ENCODE assay signal across 1 cellular context in genomic region chr2:264493-265468, GRCh38.
TF ChIP-seq lines count a peak whose summit lies in the region.

Gene ACP1 (plus strand): TSS chr2:264947. CDS start chr2:264965, 18 bp downstream.

TF ChIP-seq in HepG2, 621 proteins besides CTCF, POLR2A, EP300 and RAD21 (continued from another document and continues in another):
- TF ChIP-seq ZNF362 (CRISPR knock-in tag; IDR thresholded peaks at IDR 0.05; ENCODE audit: borderline replicate concordance) (no peak), BCLAF1 (IDR thresholded peaks at IDR 0.05) (no peak), ZC3H13 (CRISPR knock-in tag; IDR thresholded peaks at IDR 0.05) (no peak; the same call in 1 of the 2 replicates), SIX4 (CRISPR knock-in tag; IDR thresholded peaks at IDR 0.05) (peak; percentile 58; the same call in 1 of the 2 replicates), RORA (CRISPR knock-in tag; IDR thresholded peaks at IDR 0.05) (no peak), EZH2 (conservative IDR thresholded peaks at IDR 0.05; ENCODE audit: low read depth, low read length) (no peak), ZNF558 (CRISPR knock-in tag; IDR thresholded peaks at IDR 0.05; ENCODE audit: borderline replicate concordance) (peak; percentile 81; the same call in 1 of the 2 replicates), ZSCAN31 (CRISPR knock-in tag; IDR thresholded peaks at IDR 0.05; ENCODE audit: low read depth) (peak; percentile 65; the same call in 1 of the 2 replicates), SYNCRIP (IDR thresholded peaks at IDR 0.05; ENCODE audit: insufficient read depth, low read depth, low read length) (no peak), HOXA9 (CRISPR knock-in tag; IDR thresholded peaks at IDR 0.05; ENCODE audit: borderline replicate concordance) (peak; percentile 13; the same call in 1 of the 2 replicates), KDM5B (CRISPR knock-in tag; IDR thresholded peaks at IDR 0.05; ENCODE audit: borderline replicate concordance) (peak; percentile 95), BRD4 (CRISPR knock-in tag; IDR thresholded peaks at IDR 0.05) (peak; percentile 95), PAX8 (CRISPR knock-in tag; IDR thresholded peaks at IDR 0.05; ENCODE audit: borderline replicate concordance) (0 out of 2 replicates have a peak, but pooled peaks have one; percentile 28), HNF4G (IDR thresholded peaks at IDR 0.05; ENCODE audit: borderline replicate concordance, low read depth, low read length) (0 out of 2 replicates have a peak, but pooled peaks have one; percentile 6), HNF4G (CRISPR knock-in tag; IDR thresholded peaks at IDR 0.05; ENCODE audit: borderline replicate concordance, low read depth) (peak; percentile 42; the same call in 1 of the 2 replicates), HOMEZ (CRISPR knock-in tag; IDR thresholded peaks at IDR 0.05; ENCODE audit: low read depth) (peak; percentile 40; the same call in 1 of the 2 replicates), ATM (IDR thresholded peaks at IDR 0.05; ENCODE audit: borderline replicate concordance) (no peak), DDIT3 (CRISPR knock-in tag; IDR thresholded peaks at IDR 0.05) (no peak), KLF11 (CRISPR knock-in tag; IDR thresholded peaks at IDR 0.05) (0 out of 2 replicates have a peak, but pooled peaks have one; percentile 10), ZNF30 (CRISPR knock-in tag; IDR thresholded peaks at IDR 0.05) (no peak), ZNF883 (CRISPR knock-in tag; IDR thresholded peaks at IDR 0.05; ENCODE audit: not compliant biosample characterization) (peak; percentile 70), ZSCAN30 (CRISPR knock-in tag; IDR thresholded peaks at IDR 0.05) (peak; percentile 62; the same call in 1 of the 2 replicates), HNRNPK (IDR thresholded peaks at IDR 0.05; ENCODE audit: low read depth, low read length, poor library complexity, severe bottlenecking) (peak; percentile 91), ZNF275 (CRISPR knock-in tag; IDR thresholded peaks at IDR 0.05; ENCODE audit: borderline replicate concordance) (peak; percentile 99; the same call in 1 of the 2 replicates), KLF9 (CRISPR knock-in tag; IDR thresholded peaks at IDR 0.05; ENCODE audit: low read depth) (no peak)
- TF ChIP-seq, protein P1, sequence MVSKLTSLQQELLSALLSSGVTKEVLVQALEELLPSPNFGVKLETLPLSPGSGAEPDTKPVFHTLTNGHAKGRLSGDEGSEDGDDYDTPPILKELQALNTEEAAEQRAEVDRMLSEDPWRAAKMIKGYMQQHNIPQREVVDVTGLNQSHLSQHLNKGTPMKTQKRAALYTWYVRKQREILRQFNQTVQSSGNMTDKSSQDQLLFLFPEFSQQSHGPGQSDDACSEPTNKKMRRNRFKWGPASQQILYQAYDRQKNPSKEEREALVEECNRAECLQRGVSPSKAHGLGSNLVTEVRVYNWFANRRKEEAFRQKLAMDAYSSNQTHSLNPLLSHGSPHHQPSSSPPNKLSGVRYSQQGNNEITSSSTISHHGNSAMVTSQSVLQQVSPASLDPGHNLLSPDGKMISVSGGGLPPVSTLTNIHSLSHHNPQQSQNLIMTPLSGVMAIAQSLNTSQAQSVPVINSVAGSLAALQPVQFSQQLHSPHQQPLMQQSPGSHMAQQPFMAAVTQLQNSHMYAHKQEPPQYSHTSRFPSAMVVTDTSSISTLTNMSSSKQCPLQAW (CRISPR knock-in tag; IDR thresholded peaks at IDR 0.05): peak; percentile 82
- TF ChIP-seq, protein P2, sequence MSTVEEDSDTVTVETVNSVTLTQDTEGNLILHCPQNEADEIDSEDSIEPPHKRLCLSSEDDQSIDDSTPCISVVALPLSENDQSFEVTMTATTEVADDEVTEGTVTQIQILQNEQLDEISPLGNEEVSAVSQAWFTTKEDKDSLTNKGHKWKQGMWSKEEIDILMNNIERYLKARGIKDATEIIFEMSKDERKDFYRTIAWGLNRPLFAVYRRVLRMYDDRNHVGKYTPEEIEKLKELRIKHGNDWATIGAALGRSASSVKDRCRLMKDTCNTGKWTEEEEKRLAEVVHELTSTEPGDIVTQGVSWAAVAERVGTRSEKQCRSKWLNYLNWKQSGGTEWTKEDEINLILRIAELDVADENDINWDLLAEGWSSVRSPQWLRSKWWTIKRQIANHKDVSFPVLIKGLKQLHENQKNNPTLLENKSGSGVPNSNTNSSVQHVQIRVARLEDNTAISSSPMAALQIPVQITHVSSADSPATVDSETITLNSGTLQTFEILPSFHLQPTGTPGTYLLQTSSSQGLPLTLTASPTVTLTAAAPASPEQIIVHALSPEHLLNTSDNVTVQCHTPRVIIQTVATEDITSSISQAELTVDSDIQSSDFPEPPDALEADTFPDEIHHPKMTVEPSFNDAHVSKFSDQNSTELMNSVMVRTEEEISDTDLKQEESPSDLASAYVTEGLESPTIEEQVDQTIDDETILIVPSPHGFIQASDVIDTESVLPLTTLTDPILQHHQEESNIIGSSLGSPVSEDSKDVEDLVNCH (CRISPR knock-in tag; IDR thresholded peaks at IDR 0.05): no peak
- TF ChIP-seq, protein P3, sequence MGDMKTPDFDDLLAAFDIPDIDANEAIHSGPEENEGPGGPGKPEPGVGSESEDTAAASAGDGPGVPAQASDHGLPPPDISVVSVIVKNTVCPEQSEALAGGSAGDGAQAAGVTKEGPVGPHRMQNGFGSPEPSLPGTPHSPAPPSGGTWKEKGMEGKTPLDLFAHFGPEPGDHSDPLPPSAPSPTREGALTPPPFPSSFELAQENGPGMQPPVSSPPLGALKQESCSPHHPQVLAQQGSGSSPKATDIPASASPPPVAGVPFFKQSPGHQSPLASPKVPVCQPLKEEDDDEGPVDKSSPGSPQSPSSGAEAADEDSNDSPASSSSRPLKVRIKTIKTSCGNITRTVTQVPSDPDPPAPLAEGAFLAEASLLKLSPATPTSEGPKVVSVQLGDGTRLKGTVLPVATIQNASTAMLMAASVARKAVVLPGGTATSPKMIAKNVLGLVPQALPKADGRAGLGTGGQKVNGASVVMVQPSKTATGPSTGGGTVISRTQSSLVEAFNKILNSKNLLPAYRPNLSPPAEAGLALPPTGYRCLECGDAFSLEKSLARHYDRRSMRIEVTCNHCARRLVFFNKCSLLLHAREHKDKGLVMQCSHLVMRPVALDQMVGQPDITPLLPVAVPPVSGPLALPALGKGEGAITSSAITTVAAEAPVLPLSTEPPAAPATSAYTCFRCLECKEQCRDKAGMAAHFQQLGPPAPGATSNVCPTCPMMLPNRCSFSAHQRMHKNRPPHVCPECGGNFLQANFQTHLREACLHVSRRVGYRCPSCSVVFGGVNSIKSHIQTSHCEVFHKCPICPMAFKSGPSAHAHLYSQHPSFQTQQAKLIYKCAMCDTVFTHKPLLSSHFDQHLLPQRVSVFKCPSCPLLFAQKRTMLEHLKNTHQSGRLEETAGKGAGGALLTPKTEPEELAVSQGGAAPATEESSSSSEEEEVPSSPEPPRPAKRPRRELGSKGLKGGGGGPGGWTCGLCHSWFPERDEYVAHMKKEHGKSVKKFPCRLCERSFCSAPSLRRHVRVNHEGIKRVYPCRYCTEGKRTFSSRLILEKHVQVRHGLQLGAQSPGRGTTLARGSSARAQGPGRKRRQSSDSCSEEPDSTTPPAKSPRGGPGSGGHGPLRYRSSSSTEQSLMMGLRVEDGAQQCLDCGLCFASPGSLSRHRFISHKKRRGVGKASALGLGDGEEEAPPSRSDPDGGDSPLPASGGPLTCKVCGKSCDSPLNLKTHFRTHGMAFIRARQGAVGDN (CRISPR knock-in tag; IDR thresholded peaks at IDR 0.05): peak; percentile 96
- TF ChIP-seq, protein P4, sequence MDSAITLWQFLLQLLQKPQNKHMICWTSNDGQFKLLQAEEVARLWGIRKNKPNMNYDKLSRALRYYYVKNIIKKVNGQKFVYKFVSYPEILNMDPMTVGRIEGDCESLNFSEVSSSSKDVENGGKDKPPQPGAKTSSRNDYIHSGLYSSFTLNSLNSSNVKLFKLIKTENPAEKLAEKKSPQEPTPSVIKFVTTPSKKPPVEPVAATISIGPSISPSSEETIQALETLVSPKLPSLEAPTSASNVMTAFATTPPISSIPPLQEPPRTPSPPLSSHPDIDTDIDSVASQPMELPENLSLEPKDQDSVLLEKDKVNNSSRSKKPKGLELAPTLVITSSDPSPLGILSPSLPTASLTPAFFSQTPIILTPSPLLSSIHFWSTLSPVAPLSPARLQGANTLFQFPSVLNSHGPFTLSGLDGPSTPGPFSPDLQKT (CRISPR knock-in tag; IDR thresholded peaks at IDR 0.05; ENCODE audit: borderline replicate concordance): no peak
- TF ChIP-seq, protein P5, sequence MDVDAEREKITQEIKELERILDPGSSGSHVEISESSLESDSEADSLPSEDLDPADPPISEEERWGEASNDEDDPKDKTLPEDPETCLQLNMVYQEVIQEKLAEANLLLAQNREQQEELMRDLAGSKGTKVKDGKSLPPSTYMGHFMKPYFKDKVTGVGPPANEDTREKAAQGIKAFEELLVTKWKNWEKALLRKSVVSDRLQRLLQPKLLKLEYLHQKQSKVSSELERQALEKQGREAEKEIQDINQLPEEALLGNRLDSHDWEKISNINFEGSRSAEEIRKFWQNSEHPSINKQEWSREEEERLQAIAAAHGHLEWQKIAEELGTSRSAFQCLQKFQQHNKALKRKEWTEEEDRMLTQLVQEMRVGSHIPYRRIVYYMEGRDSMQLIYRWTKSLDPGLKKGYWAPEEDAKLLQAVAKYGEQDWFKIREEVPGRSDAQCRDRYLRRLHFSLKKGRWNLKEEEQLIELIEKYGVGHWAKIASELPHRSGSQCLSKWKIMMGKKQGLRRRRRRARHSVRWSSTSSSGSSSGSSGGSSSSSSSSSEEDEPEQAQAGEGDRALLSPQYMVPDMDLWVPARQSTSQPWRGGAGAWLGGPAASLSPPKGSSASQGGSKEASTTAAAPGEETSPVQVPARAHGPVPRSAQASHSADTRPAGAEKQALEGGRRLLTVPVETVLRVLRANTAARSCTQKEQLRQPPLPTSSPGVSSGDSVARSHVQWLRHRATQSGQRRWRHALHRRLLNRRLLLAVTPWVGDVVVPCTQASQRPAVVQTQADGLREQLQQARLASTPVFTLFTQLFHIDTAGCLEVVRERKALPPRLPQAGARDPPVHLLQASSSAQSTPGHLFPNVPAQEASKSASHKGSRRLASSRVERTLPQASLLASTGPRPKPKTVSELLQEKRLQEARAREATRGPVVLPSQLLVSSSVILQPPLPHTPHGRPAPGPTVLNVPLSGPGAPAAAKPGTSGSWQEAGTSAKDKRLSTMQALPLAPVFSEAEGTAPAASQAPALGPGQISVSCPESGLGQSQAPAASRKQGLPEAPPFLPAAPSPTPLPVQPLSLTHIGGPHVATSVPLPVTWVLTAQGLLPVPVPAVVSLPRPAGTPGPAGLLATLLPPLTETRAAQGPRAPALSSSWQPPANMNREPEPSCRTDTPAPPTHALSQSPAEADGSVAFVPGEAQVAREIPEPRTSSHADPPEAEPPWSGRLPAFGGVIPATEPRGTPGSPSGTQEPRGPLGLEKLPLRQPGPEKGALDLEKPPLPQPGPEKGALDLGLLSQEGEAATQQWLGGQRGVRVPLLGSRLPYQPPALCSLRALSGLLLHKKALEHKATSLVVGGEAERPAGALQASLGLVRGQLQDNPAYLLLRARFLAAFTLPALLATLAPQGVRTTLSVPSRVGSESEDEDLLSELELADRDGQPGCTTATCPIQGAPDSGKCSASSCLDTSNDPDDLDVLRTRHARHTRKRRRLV (CRISPR knock-in tag; IDR thresholded peaks at IDR 0.05): no peak
